In genomic region chr7:84824057-84824651, GRCh38 we compare ENCODE assay signal across 1 cellular context.
TF ChIP-seq lines count a peak whose summit lies in the region.

No MANE protein-coding gene starts in this region.

TF ChIP-seq in GM23338, 12 proteins besides CTCF, POLR2A, EP300 and RAD21 (continued from another document):
- TF ChIP-seq ZNF462 (CRISPR knock-in tag; IDR thresholded peaks at IDR 0.05) (no peak), EZH2phosphoT487 (IDR thresholded peaks at IDR 0.05; ENCODE audit: unreplicated experiment) (no peak), NANOG (IDR thresholded peaks at IDR 0.05; ENCODE audit: borderline replicate concordance) (no peak), JUNB (IDR thresholded peaks at IDR 0.05; ENCODE audit: unreplicated experiment) (no peak), EZH2 (IDR thresholded peaks at IDR 0.05; ENCODE audit: low read depth, unreplicated experiment) (no peak), ETS1 (IDR thresholded peaks at IDR 0.05) (no peak), STAT1 (IDR thresholded peaks at IDR 0.05; ENCODE audit: unreplicated experiment) (no peak), POLR2AphosphoS5 (IDR thresholded peaks at IDR 0.05; ENCODE audit: low read depth) (no peak), CREB1 (CRISPR knock-in tag; IDR thresholded peaks at IDR 0.05; ENCODE audit: low read depth) (no peak)
TF ChIP-seq in GM23338: peak in this region for 0.
